In genomic region chr11:14454861-14455632, GRCh38 we compare ENCODE assay signal across 9 cellular contexts. TPM values are rescaled to one million over a fixed set of nuclear protein-coding genes. Genes with fewer than 3 reads are reported as not detected.
DNase-seq lines count a peak whose midpoint lies in the region; ATAC-seq and TF ChIP-seq lines count a peak whose summit lies in the region.
"Had no signal": no experiment of that assay in that cellular context is flagged by ENCODE, and none has a peak within 500 bp of the region (broad histone marks: within the 10 kb centered on the region; RNA-seq: fewer than 3 reads in every experiment).

No MANE protein-coding gene starts in this region.

- H3K36me3 Mint-ChIP-seq in activated CD8-positive, alpha-beta T cell treated with anti-CD3 and anti-CD28 coated beads, Interleukin-2, amount 10 ng/mL, durations not matched to agents 7 days and 5 days (ENCODE audit: low read depth), result peaks cover 49% of the 10 kb centered on the region

- WGBS in stomach, 5 donors, result 67 to 73% (median 70%) methylated on average over 7 of the region's 7 CpGs

- peaks cover 0 to 8% (median 3%) of the 10 kb centered on the region in 4 donors for H3K4me1 ChIP-seq in stomach

- peak; percentile 52 for DNase-seq in DMS53 (lab: John Stamatoyannopoulos, UW)
- DNase-seq in HT-29 (ENCODE audit: low spot score), result peak; percentile 47
- DNase-seq in activated CD8-positive, alpha-beta T cell treated with anti-CD3 and anti-CD28 coated beads, Interleukin-2, amount 10 ng/mL, durations not matched to agents 7 days and 5 days, result no peak
- DNase-seq in left ventricle myocardium superior, result no peak
- DNase-seq in stomach, result no peak
- DNase-seq in NK-92 (lab: John Stamatoyannopoulos, UW; ENCODE audit: unreplicated experiment), result no peak
- DNase-seq in posterior vena cava (ENCODE audit: low spot score), result no peak

- H3K4me1 Mint-ChIP-seq in activated CD8-positive, alpha-beta T cell treated with anti-CD3 and anti-CD28 coated beads, Interleukin-2, amount 10 ng/mL, durations not matched to agents 7 days and 5 days (ENCODE audit: low read depth), result peaks cover 8% of the 10 kb centered on the region

- TF ChIP-seq CTCF in stomach (IDR thresholded peaks at IDR 0.05), result peak in 4 of 7 experiments; percentile 19 to 51 (median 37)

- TF ChIP-seq EP300 in stomach (IDR thresholded peaks at IDR 0.05), result no peak

- TF ChIP-seq POLR2A in stomach (IDR thresholded peaks at IDR 0.05), result no peak

- POLR2A ChIA-PET in activated CD8-positive, alpha-beta T cell treated with anti-CD3 and anti-CD28 coated beads, Interleukin-2, amount 10 ng/mL, durations not matched to agents 7 days and 5 days (lab: Charles Lee), result interaction anchor here (0.6 to 2.2 kb wide), 3 partner anchors 17 to 154 kb away, joined by 3 to 9 read pairs (median 4); no protein-coding TSS in a partner anchor

- H3K4me3 Mint-ChIP-seq in activated CD8-positive, alpha-beta T cell treated with anti-CD3 and anti-CD28 coated beads, Interleukin-2, amount 10 ng/mL, durations not matched to agents 7 days and 5 days, result no peak overlapping the region

- intact Hi-C loops in left ventricle myocardium superior (cut with micrococcal nuclease), result loop anchor here (5.0 kb wide), 1 partner anchor 153 kb away; no protein-coding TSS in a partner anchor
- intact Hi-C loops in stomach (cut with DNase I; ENCODE audit: low total_unique reads), result no loop called here
- intact Hi-C loops in posterior vena cava (cut with DNase I), result loop anchor here (5.0 to 10.0 kb wide), 4 partner anchors 100 to 1130 kb away; partner anchors contain the start of gene RRAS2 (in 1 of the 2)

- no peaks in the 10 kb centered on the region for H3K9me3 Mint-ChIP-seq in activated CD8-positive, alpha-beta T cell treated with anti-CD3 and anti-CD28 coated beads, Interleukin-2, amount 10 ng/mL, durations not matched to agents 7 days and 5 days (ENCODE audit: insufficient read depth)

- no peak overlapping the region for H3K27ac Mint-ChIP-seq in activated CD8-positive, alpha-beta T cell treated with anti-CD3 and anti-CD28 coated beads, Interleukin-2, amount 10 ng/mL, durations not matched to agents 7 days and 5 days

- peak overlapping the region in 2 of 5 donors; percentile 14 to 54 for H3K27ac ChIP-seq in stomach
- H3K27ac ChIP-seq: SK-N-MC had no signal

- peak; percentile 42 for ATAC-seq in activated CD8-positive, alpha-beta T cell treated with anti-CD3 and anti-CD28 coated beads, Interleukin-2, amount 10 ng/mL, durations not matched to agents 7 days and 5 days
- ATAC-seq in left ventricle myocardium superior (peak; percentile 53), HG03565 (IDR thresholded peaks at IDR 0.05; ENCODE audit: unreplicated experiment) (no peak)

- no peaks in the 10 kb centered on the region for H3K27me3 ChIP-seq in stomach

- H3K27me3 Mint-ChIP-seq in activated CD8-positive, alpha-beta T cell treated with anti-CD3 and anti-CD28 coated beads, Interleukin-2, amount 10 ng/mL, durations not matched to agents 7 days and 5 days (ENCODE audit: low read depth), result no peaks in the 10 kb centered on the region

- no peak overlapping the region for H3K4me3 ChIP-seq in stomach
- H3K4me3 ChIP-seq: SK-N-MC had no signal

- CTCF ChIA-PET in activated CD8-positive, alpha-beta T cell treated with anti-CD3 and anti-CD28 coated beads, Interleukin-2, amount 10 ng/mL, durations not matched to agents 7 days and 5 days (lab: Charles Lee), result interaction anchor here (0.6 to 8.5 kb wide), 48 partner anchors 9 to 684 kb away, joined by 3 to 180 read pairs (median 4); partner anchors contain the start of gene SPON1

- peaks cover 32 to 68% (median 59%) of the 10 kb centered on the region in 4 donors for H3K36me3 ChIP-seq in stomach

- no peaks in the 10 kb centered on the region for H3K9me3 ChIP-seq in stomach

RNA-seq across cellular contexts. Expression of gene COPB1, which starts 44.6 kb away (rescaled TPM):
- total RNA-seq in HT-29 (2014; rRNA removed; shearing (Covaris generic)), result 70.9 and 77.0 TPM in 2 replicates
- total RNA-seq in activated CD8-positive, alpha-beta T cell treated with anti-CD3 and anti-CD28 coated beads, Interleukin-2, amount 10 ng/mL, durations not matched to agents 7 days and 5 days, result 10 to 100 TPM; 77.8 to 79.1 TPM
- total RNA-seq in left ventricle myocardium superior, result 43.6 TPM
- 100 to 1,000 TPM in 1 of 5 donors, 10 to 100 TPM in 4; 36.8 to 196 (median 69.2) TPM for total RNA-seq in stomach
- polyA plus RNA-seq in stomach, result 10 to 100 TPM; 40.1 to 48.3 (median 45.3) TPM
- 100 to 1,000 TPM; 103 to 113 TPM for total RNA-seq in posterior vena cava

Comparison
In these comparisons a context has a peak if more than half of its experiments do, and no peak if none do; other contexts are left out.
1. DNase-seq: peak in DMS53 (single experiment) and HT-29 (single experiment); none in activated CD8-positive, alpha-beta T cell treated with anti-CD3 and anti-CD28 coated beads, Interleukin-2, amount 10 ng/mL, durations not matched to agents 7 days and 5 days (single experiment), left ventricle myocardium superior (single experiment), stomach (single experiment), NK-92 (single experiment) and posterior vena cava (single experiment).